11 cellular contexts compared by ENCODE assay signal in genomic region chr1:232904566-232904965, GRCh38. TPM values are rescaled to one million over a fixed set of nuclear protein-coding genes. Genes with fewer than 3 reads are reported as not detected.
DNase-seq lines count a peak whose midpoint lies in the region; FAIRE-seq and TF ChIP-seq lines count a peak whose summit lies in the region.
"Had no signal": no experiment of that assay in that cellular context is flagged by ENCODE, and none has a peak within 500 bp of the region (broad histone marks: within the 10 kb centered on the region; RNA-seq: fewer than 3 reads in every experiment).

No MANE protein-coding gene starts in this region.

- H3K36me3 ChIP-seq in astrocyte (ENCODE audit: insufficient read depth, low read length) = no peaks in the 10 kb centered on the region
- no peaks in the 10 kb centered on the region for H3K36me3 ChIP-seq in mucosa of rectum (ENCODE audit: control insufficient read depth in 2 of 2, insufficient read depth in 2 of 2, low read length in 2 of 2)
- no peaks in the 10 kb centered on the region for H3K36me3 ChIP-seq in MM.1S (replicated peaks; ENCODE audit: insufficient read depth, low read length)
- H3K36me3 ChIP-seq: vagina had no signal

- H3K4me3 Mint-ChIP-seq in astrocyte (ENCODE audit: unreplicated experiment) = no peak overlapping the region
- H3K4me3 Mint-ChIP-seq: activated T-cell treated with anti-CD3 and anti-CD28 coated beads, Interleukin-2, amount 50 U/mL, for 4 hours had no signal

- peak overlapping the region; percentile 21 for H3K27ac Mint-ChIP-seq in astrocyte (ENCODE audit: unreplicated experiment)

- H3F3A ChIP-seq in MM.1S (ENCODE audit: insufficient read depth, low read length) = peaks cover 9% of the 10 kb centered on the region

- H4K20me1 ChIP-seq in astrocyte (ENCODE audit: insufficient read depth, low read length) (no peaks in the 10 kb centered on the region), MM.1S (ENCODE audit: insufficient read depth, low read length) (no peaks in the 10 kb centered on the region)

- peaks cover 3% of the 10 kb centered on the region for H3K27me3 ChIP-seq in astrocyte (ENCODE audit: insufficient read depth, low read length)
- H3K27me3 ChIP-seq in mucosa of rectum (ENCODE audit: control insufficient read depth in 2 of 2, insufficient read depth in 2 of 2, low read length in 2 of 2) = no peaks in the 10 kb centered on the region
- peaks cover 19% of the 10 kb centered on the region for H3K27me3 ChIP-seq in MM.1S (replicated peaks; ENCODE audit: insufficient read depth, low read length)
- H3K27me3 ChIP-seq: vagina had no signal

- peak overlapping the region; percentile 29 for H3K4me2 ChIP-seq in astrocyte (ENCODE audit: low read length)
- no peak overlapping the region for H3K4me2 ChIP-seq in MM.1S (ENCODE audit: low read depth, low read length)

- no peaks in the 10 kb centered on the region for H3K4me1 ChIP-seq in astrocyte (ENCODE audit: insufficient read depth, low read length)
- H3K4me1 ChIP-seq in mucosa of rectum (ENCODE audit: control insufficient read depth in 2 of 2, insufficient read depth in 2 of 2, low read length in 2 of 2) = peaks cover 25 to 38% of the 10 kb centered on the region in 2 donors
- peaks cover 16% of the 10 kb centered on the region for H3K4me1 ChIP-seq in MM.1S (ENCODE audit: low read length)
- H3K4me1 ChIP-seq: vagina had no signal

- no peak overlapping the region for H3K9ac ChIP-seq in astrocyte (ENCODE audit: low read length)
- H3K9ac ChIP-seq in mucosa of rectum (ENCODE audit: low read depth in 1 of 2, low read length in 2 of 2) = no peak overlapping the region
- no peak overlapping the region for H3K9ac ChIP-seq in MM.1S (ENCODE audit: low read length)

- H3K27ac ChIP-seq in astrocyte (ENCODE audit: low read depth, low read length) (no peak overlapping the region), mucosa of rectum (ENCODE audit: low read depth in 2 of 2, low read length in 2 of 2) (peak overlapping the region; percentile 45 to 57), coronary artery (no peak overlapping the region), MM.1S (ENCODE audit: low read length) (no peak overlapping the region)
- H3K27ac ChIP-seq: vagina had no signal

- H3K36me3 Mint-ChIP-seq in astrocyte (ENCODE audit: low read depth, unreplicated experiment) = no peaks in the 10 kb centered on the region

- H3K4me3 ChIP-seq in astrocyte (ENCODE audit: insufficient read depth, low read depth, low read length) = no peak overlapping the region
- no peak overlapping the region for H3K4me3 ChIP-seq in mucosa of rectum (ENCODE audit: low read length in 2 of 2)
- no peak overlapping the region for H3K4me3 ChIP-seq in coronary artery
- H3K4me3 ChIP-seq in MM.1S (ENCODE audit: low read length) = no peak overlapping the region
- H3K4me3 ChIP-seq: vagina had no signal

- TF ChIP-seq CTCF in astrocyte (IDR thresholded peaks at IDR 0.05; ENCODE audit: insufficient read depth, low read depth, low read length) (no peak), coronary artery (IDR thresholded peaks at IDR 0.05) (no peak), MM.1S (IDR thresholded peaks at IDR 0.05; ENCODE audit: low read length) (no peak)

- H3K9me3 ChIP-seq in astrocyte (ENCODE audit: insufficient read depth, low read depth, low read length) = no peaks in the 10 kb centered on the region
- H3K9me3 ChIP-seq in mucosa of rectum (ENCODE audit: control insufficient read depth in 2 of 2, low read length in 2 of 2) = no peaks in the 10 kb centered on the region
- no peaks in the 10 kb centered on the region for H3K9me3 ChIP-seq in MM.1S (replicated peaks; ENCODE audit: insufficient read depth, low read length)
- H3K9me3 ChIP-seq: vagina had no signal

- H3K4me1 Mint-ChIP-seq in astrocyte (ENCODE audit: low read depth, unreplicated experiment) = peaks cover 14% of the 10 kb centered on the region

- H3K27me3 Mint-ChIP-seq in astrocyte (ENCODE audit: low read depth, unreplicated experiment) = peaks cover 3% of the 10 kb centered on the region

- no peaks in the 10 kb centered on the region for H3K9me2 ChIP-seq in MM.1S (replicated peaks; ENCODE audit: insufficient read depth, low read length)

- DNase-seq in GM04504 (ENCODE audit: low read depth) (peak; percentile 59), HPDE6-E6E7 (ENCODE audit: extremely low spot score) (peak; percentile 40), astrocyte (ENCODE audit: low read depth) (peak; percentile 84), coronary artery (ENCODE audit: low spot score) (no peak), SIG-M5 (lab: John Stamatoyannopoulos, UW) (no peak), amygdala (lab: John Stamatoyannopoulos, UW) (no peak), MM.1S (no peak)
- DNase-seq: activated T-cell treated with anti-CD3 and anti-CD28 coated beads, Interleukin-2, amount 50 U/mL, for 4 hours; stimulated activated CD4-positive, alpha-beta T cell treated with anti-CD3 and anti-CD28 coated beads, Interleukin-1b, Interleukin-23, amount 100 ng/mL, for 48 hours had no signal

- H2AFZ ChIP-seq in astrocyte (ENCODE audit: low read depth, low read length) (peak overlapping the region; percentile 21), MM.1S (ENCODE audit: low read length) (no peak overlapping the region)

- H3K79me2 ChIP-seq in astrocyte (ENCODE audit: insufficient read depth, low read length) (no peaks in the 10 kb centered on the region), MM.1S (ENCODE audit: low read length) (no peaks in the 10 kb centered on the region)

- peaks cover 1% of the 10 kb centered on the region for H3K9me3 Mint-ChIP-seq in astrocyte (ENCODE audit: unreplicated experiment)
- H3K9me3 Mint-ChIP-seq: activated T-cell treated with anti-CD3 and anti-CD28 coated beads, Interleukin-2, amount 50 U/mL, for 4 hours had no signal

- no peak for FAIRE-seq in astrocyte (lab: Jason Lieb, UNC)

RNA-seq across cellular contexts. Expression of gene NTPCR, which starts 45.8 kb away (rescaled TPM):
- total RNA-seq in astrocyte = 41.5 and 54.5 TPM in 2 replicates

Comparison
In these comparisons a context has a peak if more than half of its experiments do, and no peak if none do; other contexts are left out.
1. DNase-seq: peak in GM04504 (single experiment), HPDE6-E6E7 (single experiment) and astrocyte (single experiment); none in coronary artery (single experiment), SIG-M5 (single experiment), amygdala (0 of 56) and MM.1S (single experiment).
2. H3K27ac ChIP-seq: peak in mucosa of rectum (2 of 2); none in astrocyte (single experiment), coronary artery (0 of 2) and MM.1S (single experiment).